Comparison of ENCODE assay signal across 1 cellular context in the genomic region with DNA sequence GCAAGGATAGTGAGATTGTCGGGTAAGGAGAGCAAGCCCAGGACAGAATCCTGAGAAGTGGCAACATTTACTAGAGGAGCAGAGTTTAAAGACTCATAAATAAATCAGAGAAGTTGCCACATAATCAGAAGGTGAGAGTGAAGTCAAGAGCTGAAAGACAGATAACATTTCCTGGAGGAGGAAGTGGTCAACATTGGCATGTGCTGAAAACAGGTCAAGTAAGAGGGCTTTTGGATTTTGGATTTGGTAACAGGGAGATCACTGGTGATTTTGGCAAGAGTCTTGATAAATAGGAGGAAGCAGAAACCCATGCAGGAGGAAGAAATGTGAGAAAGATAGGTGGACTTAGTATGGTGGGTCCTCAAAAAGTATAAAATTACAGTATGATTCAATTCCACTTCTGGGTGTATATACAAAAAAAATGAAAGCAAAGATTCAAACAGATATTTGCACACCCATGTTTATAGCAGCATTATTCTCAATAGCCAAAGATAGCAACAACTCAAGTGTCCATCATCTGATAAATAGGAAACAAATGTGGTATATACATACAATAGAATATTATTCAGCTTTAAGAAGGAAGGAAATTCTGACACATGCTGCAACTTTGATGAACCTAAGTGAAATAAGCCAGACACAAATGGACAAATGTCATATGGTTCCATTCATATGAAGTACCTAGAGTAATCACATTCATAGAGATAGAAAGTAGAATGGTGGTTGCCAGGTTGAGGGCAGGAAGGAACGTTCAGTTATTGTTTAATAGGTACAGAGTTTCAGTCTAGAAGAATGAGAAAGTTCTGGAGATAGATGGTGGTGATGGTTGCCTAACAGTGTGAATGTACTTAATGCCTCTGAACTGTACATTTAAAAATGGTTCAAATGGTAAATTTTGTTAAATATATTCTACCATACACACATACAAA.
TF ChIP-seq lines count a peak whose summit lies in the region.

No MANE protein-coding gene starts in this region.

TF ChIP-seq in GM23338, 12 proteins besides CTCF, POLR2A, EP300 and RAD21 (continued from another document):
- TF ChIP-seq, protein P1, sequence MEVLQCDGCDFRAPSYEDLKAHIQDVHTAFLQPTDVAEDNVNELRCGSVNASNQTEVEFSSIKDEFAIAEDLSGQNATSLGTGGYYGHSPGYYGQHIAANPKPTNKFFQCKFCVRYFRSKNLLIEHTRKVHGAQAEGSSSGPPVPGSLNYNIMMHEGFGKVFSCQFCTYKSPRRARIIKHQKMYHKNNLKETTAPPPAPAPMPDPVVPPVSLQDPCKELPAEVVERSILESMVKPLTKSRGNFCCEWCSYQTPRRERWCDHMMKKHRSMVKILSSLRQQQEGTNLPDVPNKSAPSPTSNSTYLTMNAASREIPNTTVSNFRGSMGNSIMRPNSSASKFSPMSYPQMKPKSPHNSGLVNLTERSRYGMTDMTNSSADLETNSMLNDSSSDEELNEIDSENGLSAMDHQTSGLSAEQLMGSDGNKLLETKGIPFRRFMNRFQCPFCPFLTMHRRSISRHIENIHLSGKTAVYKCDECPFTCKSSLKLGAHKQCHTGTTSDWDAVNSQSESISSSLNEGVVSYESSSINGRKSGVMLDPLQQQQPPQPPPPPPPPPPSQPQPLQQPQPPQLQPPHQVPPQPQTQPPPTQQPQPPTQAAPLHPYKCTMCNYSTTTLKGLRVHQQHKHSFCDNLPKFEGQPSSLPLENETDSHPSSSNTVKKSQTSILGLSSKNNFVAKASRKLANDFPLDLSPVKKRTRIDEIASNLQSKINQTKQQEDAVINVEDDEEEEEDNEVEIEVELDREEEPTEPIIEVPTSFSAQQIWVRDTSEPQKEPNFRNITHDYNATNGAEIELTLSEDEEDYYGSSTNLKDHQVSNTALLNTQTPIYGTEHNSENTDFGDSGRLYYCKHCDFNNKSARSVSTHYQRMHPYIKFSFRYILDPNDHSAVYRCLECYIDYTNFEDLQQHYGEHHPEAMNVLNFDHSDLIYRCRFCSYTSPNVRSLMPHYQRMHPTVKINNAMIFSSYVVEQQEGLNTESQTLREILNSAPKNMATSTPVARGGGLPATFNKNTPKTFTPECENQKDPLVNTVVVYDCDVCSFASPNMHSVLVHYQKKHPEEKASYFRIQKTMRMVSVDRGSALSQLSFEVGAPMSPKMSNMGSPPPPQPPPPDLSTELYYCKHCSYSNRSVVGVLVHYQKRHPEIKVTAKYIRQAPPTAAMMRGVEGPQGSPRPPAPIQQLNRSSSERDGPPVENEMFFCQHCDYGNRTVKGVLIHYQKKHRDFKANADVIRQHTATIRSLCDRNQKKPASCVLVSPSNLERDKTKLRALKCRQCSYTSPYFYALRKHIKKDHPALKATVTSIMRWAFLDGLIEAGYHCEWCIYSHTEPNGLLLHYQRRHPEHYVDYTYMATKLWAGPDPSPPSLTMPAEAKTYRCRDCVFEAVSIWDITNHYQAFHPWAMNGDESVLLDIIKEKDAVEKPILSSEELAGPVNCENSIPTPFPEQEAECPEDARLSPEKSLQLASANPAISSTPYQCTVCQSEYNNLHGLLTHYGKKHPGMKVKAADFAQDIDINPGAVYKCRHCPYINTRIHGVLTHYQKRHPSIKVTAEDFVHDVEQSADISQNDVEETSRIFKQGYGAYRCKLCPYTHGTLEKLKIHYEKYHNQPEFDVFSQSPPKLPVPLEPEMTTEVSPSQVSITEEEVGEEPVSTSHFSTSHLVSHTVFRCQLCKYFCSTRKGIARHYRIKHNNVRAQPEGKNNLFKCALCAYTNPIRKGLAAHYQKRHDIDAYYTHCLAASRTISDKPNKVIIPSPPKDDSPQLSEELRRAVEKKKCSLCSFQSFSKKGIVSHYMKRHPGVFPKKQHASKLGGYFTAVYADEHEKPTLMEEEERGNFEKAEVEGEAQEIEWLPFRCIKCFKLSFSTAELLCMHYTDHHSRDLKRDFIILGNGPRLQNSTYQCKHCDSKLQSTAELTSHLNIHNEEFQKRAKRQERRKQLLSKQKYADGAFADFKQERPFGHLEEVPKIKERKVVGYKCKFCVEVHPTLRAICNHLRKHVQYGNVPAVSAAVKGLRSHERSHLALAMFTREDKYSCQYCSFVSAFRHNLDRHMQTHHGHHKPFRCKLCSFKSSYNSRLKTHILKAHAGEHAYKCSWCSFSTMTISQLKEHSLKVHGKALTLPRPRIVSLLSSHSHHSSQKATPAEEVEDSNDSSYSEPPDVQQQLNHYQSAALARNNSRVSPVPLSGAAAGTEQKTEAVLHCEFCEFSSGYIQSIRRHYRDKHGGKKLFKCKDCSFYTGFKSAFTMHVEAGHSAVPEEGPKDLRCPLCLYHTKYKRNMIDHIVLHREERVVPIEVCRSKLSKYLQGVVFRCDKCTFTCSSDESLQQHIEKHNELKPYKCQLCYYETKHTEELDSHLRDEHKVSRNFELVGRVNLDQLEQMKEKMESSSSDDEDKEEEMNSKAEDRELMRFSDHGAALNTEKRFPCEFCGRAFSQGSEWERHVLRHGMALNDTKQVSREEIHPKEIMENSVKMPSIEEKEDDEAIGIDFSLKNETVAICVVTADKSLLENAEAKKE (CRISPR knock-in tag; IDR thresholded peaks at IDR 0.05) = no peak
- TF ChIP-seq ZNF114 (CRISPR knock-in tag; IDR thresholded peaks at IDR 0.05) (no peak), ZNF331 (CRISPR knock-in tag; IDR thresholded peaks at IDR 0.05; ENCODE audit: low read depth) (no peak), EZH2 (IDR thresholded peaks at IDR 0.05; ENCODE audit: low read depth, unreplicated experiment) (no peak), JUNB (IDR thresholded peaks at IDR 0.05; ENCODE audit: unreplicated experiment) (no peak)
- TF ChIP-seq, protein P2, sequence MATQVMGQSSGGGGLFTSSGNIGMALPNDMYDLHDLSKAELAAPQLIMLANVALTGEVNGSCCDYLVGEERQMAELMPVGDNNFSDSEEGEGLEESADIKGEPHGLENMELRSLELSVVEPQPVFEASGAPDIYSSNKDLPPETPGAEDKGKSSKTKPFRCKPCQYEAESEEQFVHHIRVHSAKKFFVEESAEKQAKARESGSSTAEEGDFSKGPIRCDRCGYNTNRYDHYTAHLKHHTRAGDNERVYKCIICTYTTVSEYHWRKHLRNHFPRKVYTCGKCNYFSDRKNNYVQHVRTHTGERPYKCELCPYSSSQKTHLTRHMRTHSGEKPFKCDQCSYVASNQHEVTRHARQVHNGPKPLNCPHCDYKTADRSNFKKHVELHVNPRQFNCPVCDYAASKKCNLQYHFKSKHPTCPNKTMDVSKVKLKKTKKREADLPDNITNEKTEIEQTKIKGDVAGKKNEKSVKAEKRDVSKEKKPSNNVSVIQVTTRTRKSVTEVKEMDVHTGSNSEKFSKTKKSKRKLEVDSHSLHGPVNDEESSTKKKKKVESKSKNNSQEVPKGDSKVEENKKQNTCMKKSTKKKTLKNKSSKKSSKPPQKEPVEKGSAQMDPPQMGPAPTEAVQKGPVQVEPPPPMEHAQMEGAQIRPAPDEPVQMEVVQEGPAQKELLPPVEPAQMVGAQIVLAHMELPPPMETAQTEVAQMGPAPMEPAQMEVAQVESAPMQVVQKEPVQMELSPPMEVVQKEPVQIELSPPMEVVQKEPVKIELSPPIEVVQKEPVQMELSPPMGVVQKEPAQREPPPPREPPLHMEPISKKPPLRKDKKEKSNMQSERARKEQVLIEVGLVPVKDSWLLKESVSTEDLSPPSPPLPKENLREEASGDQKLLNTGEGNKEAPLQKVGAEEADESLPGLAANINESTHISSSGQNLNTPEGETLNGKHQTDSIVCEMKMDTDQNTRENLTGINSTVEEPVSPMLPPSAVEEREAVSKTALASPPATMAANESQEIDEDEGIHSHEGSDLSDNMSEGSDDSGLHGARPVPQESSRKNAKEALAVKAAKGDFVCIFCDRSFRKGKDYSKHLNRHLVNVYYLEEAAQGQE (IDR thresholded peaks at IDR 0.05; ENCODE audit: unreplicated experiment) = no peak
